In genomic region chr4:130985371-130985770, GRCh38 we compare ENCODE assay signal across 20 cellular contexts.
"Had no signal": no experiment of that assay in that cellular context is flagged by ENCODE, and none has a peak within 500 bp of the region (broad histone marks: within the 10 kb centered on the region; RNA-seq: fewer than 3 reads in every experiment).

No MANE protein-coding gene starts in this region.

- H3K27me3 ChIP-seq: adrenal gland, foreskin keratinocyte, pancreas, stomach, upper lobe of right lung had no signal

- H3K36me3 Mint-ChIP-seq: activated naive CD4-positive, alpha-beta T cell treated with anti-CD3 and anti-CD28 coated beads, Interleukin-2, amount 50 U/mL, for 24 hours; mesothelial cell of epicardium; T-cell; WTC11 had no signal

- H3K9me3 ChIP-seq: adrenal gland, pancreas, thoracic aorta, upper lobe of right lung had no signal

- ATAC-seq: activated CD8-positive, alpha-beta T cell treated with anti-CD3 and anti-CD28 coated beads, Interleukin-2, amount 10 ng/mL, durations not matched to agents 7 days and 5 days; foreskin keratinocyte; pancreas; T-cell; upper lobe of right lung; WTC11 had no signal

- H3K9me3 Mint-ChIP-seq: mesothelial cell of epicardium, WTC11 had no signal

- H3K4me1 ChIP-seq: adrenal gland, pancreas, stomach, upper lobe of right lung had no signal

- H3K4me3 Mint-ChIP-seq: activated CD8-positive, alpha-beta T cell treated with anti-CD3 and anti-CD28 coated beads, Interleukin-2, amount 10 ng/mL, durations not matched to agents 7 days and 5 days; activated naive CD4-positive, alpha-beta T cell treated with anti-CD3 and anti-CD28 coated beads, Interleukin-2, amount 50 U/mL, for 24 hours; mesothelial cell of epicardium; neural crest cell; T-cell; WTC11 had no signal

- H3K27me3 Mint-ChIP-seq: activated naive CD4-positive, alpha-beta T cell treated with anti-CD3 and anti-CD28 coated beads, Interleukin-2, amount 50 U/mL, for 24 hours; T-cell had no signal

- H3K27ac Mint-ChIP-seq: activated CD8-positive, alpha-beta T cell treated with anti-CD3 and anti-CD28 coated beads, Interleukin-2, amount 10 ng/mL, durations not matched to agents 7 days and 5 days; activated naive CD4-positive, alpha-beta T cell treated with anti-CD3 and anti-CD28 coated beads, Interleukin-2, amount 50 U/mL, for 24 hours; mesothelial cell of epicardium; T-cell; WTC11 had no signal

- H3K4me3 ChIP-seq: adrenal gland, pancreas, stomach, thoracic aorta, upper lobe of right lung had no signal

- H3K4me1 Mint-ChIP-seq: activated naive CD4-positive, alpha-beta T cell treated with anti-CD3 and anti-CD28 coated beads, Interleukin-2, amount 50 U/mL, for 24 hours; mesothelial cell of epicardium; neural crest cell; T-cell had no signal

- H3K36me3 ChIP-seq: adrenal gland, pancreas, stomach, thoracic aorta, upper lobe of right lung had no signal

- H3K27ac ChIP-seq: adrenal gland, foreskin keratinocyte, pancreas, stomach, thoracic aorta, upper lobe of right lung had no signal

- DNase-seq: activated CD4-positive, alpha-beta T cell treated with anti-CD3 and anti-CD28 coated beads for 48 hours; activated CD8-positive, alpha-beta memory T cell treated with anti-CD3 and anti-CD28 coated beads, Interleukin-2, amount 50 U/mL, for 4 hours; activated CD8-positive, alpha-beta T cell treated with anti-CD3 and anti-CD28 coated beads, Interleukin-2, amount 10 ng/mL, durations not matched to agents 7 days and 5 days; activated effector memory CD4-positive, alpha-beta T cell treated with anti-CD3 and anti-CD28 coated beads, Interleukin-2, amount 50 U/mL, for 16 hours; activated T-cell treated with anti-CD3 and anti-CD28 coated beads, Interleukin-2, amount 50 U/mL, for 48 hours; adrenal gland; caudate nucleus; effector CD4-positive, alpha-beta T cell; foreskin keratinocyte; pancreas; stimulated activated CD4-positive, alpha-beta T cell treated with anti-CD3 and anti-CD28 coated beads, Interleukin-1b, Interleukin-23, amount 100 ng/mL, for 48 hours; stomach; T-cell; T1000; upper lobe of right lung had no signal
